In the genomic region with DNA sequence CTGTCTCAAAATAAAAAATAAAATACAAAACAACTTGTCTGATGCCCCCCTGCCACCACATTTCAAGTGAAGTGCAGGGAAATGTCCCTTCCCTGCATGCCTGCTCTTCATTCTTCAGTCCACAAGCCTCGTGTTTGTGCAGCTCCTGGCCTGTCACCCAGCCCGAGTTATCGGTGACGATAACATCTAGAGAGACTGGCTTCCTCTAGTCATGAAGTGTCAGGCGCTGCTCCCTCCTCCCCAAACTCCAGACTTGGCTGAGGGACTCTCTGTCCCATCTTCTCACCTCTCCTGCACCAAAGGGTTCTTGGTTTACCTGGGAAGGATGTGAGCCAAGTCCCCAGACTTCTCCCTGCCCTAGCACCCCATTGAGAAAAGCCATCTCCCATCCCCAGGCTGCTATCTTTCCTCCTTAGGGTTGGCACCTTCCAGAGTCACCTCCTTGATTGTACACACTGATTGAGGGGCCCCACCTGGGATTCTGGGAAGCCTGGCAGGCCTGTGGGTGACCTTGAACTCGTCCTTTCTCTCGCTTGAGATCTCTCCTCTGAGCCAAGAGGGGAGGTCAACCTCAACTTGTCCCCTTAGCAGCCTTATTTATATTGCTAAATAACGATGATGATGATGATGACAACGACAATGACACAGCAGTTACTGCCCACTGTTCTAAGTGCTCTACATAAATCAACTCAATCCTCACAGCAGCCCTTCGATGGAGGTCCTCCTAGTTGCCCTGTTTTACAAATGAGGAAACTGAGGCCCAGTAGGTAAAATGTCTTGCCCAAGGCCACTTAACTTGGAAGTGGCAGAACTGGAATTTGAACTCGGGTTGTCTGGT, we compare ENCODE assay signal across 1 cellular context.
TF ChIP-seq lines count a peak whose summit lies in the region.

No MANE protein-coding gene starts in this region.

TF ChIP-seq in K562, 482 proteins besides CTCF, POLR2A, EP300 and RAD21 (continued from another document and continues in another):
- TF ChIP-seq SLC30A9 (CRISPR knock-in tag; IDR thresholded peaks at IDR 0.05) = no peak
- TF ChIP-seq ATF7 (IDR thresholded peaks at IDR 0.05) = no peak; the same call in 1 of the 2 replicates
- no peak for TF ChIP-seq ZNF780A (CRISPR knock-in tag; IDR thresholded peaks at IDR 0.05)
- no peak for TF ChIP-seq MEF2A (IDR thresholded peaks at IDR 0.05; ENCODE audit: control insufficient read depth, low read depth, low read length)
- no peak for TF ChIP-seq ATF2 (CRISPR knock-in tag; IDR thresholded peaks at IDR 0.05)
- no peak for TF ChIP-seq IRF2 (CRISPR knock-in tag; IDR thresholded peaks at IDR 0.05)
- TF ChIP-seq C11orf30 (IDR thresholded peaks at IDR 0.05; ENCODE audit: low read depth) = peak; percentile 85
- TF ChIP-seq E2F5 (CRISPR knock-in tag; IDR thresholded peaks at IDR 0.05) = no peak
- no peak for TF ChIP-seq MTF1 (CRISPR knock-in tag; IDR thresholded peaks at IDR 0.05; ENCODE audit: borderline replicate concordance)
- TF ChIP-seq CBX1 (IDR thresholded peaks at IDR 0.05; ENCODE audit: low read depth) = no peak
- no peak for TF ChIP-seq SMARCC2 (IDR thresholded peaks at IDR 0.05; ENCODE audit: low read depth)
- peak; percentile 81; the same call in 1 of the 2 replicates for TF ChIP-seq ZNF263 (CRISPR knock-in tag; IDR thresholded peaks at IDR 0.05; ENCODE audit: borderline replicate concordance)
- no peak for TF ChIP-seq PATZ1 (CRISPR knock-in tag; IDR thresholded peaks at IDR 0.05; ENCODE audit: borderline replicate concordance)
- TF ChIP-seq, protein P1, sequence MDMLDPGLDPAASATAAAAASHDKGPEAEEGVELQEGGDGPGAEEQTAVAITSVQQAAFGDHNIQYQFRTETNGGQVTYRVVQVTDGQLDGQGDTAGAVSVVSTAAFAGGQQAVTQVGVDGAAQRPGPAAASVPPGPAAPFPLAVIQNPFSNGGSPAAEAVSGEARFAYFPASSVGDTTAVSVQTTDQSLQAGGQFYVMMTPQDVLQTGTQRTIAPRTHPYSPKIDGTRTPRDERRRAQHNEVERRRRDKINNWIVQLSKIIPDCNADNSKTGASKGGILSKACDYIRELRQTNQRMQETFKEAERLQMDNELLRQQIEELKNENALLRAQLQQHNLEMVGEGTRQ (CRISPR knock-in tag; IDR thresholded peaks at IDR 0.05) = no peak
- no peak for TF ChIP-seq ZNF311 (CRISPR knock-in tag; IDR thresholded peaks at IDR 0.05)
- no peak for TF ChIP-seq KAT7 (CRISPR knock-in tag; IDR thresholded peaks at IDR 0.05; ENCODE audit: borderline replicate concordance)
- no peak for TF ChIP-seq MBD2 (IDR thresholded peaks at IDR 0.05; ENCODE audit: borderline replicate concordance, low read depth)
- TF ChIP-seq KLF10 (CRISPR knock-in tag; IDR thresholded peaks at IDR 0.05) = no peak
- no peak for TF ChIP-seq BRCA1 (IDR thresholded peaks at IDR 0.05)
- TF ChIP-seq BRCA1 (CRISPR knock-in tag; IDR thresholded peaks at IDR 0.05) = no peak
- no peak for TF ChIP-seq CC2D1A (IDR thresholded peaks at IDR 0.05)
- no peak for TF ChIP-seq DMBX1 (CRISPR knock-in tag; IDR thresholded peaks at IDR 0.05; ENCODE audit: borderline replicate concordance)
- TF ChIP-seq NFATC3 (IDR thresholded peaks at IDR 0.05) = no peak
- TF ChIP-seq, protein P2, sequence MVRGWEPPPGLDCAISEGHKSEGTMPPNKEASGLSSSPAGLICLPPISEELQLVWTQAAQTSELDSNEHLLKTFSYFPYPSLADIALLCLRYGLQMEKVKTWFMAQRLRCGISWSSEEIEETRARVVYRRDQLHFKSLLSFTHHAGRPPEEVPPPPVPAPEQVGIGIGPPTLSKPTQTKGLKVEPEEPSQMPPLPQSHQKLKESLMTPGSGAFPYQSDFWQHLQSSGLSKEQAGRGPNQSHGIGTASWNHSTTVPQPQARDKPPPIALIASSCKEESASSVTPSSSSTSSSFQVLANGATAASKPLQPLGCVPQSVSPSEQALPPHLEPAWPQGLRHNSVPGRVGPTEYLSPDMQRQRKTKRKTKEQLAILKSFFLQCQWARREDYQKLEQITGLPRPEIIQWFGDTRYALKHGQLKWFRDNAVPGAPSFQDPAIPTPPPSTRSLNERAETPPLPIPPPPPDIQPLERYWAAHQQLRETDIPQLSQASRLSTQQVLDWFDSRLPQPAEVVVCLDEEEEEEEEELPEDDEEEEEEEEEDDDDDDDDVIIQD (CRISPR knock-in tag; IDR thresholded peaks at IDR 0.05) = no peak
- TF ChIP-seq HIVEP1 (CRISPR knock-in tag; IDR thresholded peaks at IDR 0.05) = no peak
- TF ChIP-seq FOXM1 (IDR thresholded peaks at IDR 0.05; ENCODE audit: low read depth) = no peak
- no peak for TF ChIP-seq FOXM1 (CRISPR knock-in tag; IDR thresholded peaks at IDR 0.05; ENCODE audit: low read depth)
- no peak for TF ChIP-seq IRF9 (tag; IDR thresholded peaks at IDR 0.05)
- TF ChIP-seq HDAC3 (IDR thresholded peaks at IDR 0.05; ENCODE audit: borderline replicate concordance, partially characterized antibody) = no peak
- TF ChIP-seq KHSRP (IDR thresholded peaks at IDR 0.05) = no peak
- TF ChIP-seq ZEB2 (IDR thresholded peaks at IDR 0.05) = no peak
- no peak for TF ChIP-seq ZNF717 (CRISPR knock-in tag; IDR thresholded peaks at IDR 0.05)
- TF ChIP-seq ESRRB (CRISPR knock-in tag; IDR thresholded peaks at IDR 0.05; ENCODE audit: borderline replicate concordance) = no peak
- no peak for TF ChIP-seq LCOR (CRISPR knock-in tag; IDR thresholded peaks at IDR 0.05)
- no peak for TF ChIP-seq COPS2 (conservative IDR thresholded peaks at IDR 0.05)
- no peak for TF ChIP-seq ETS2 (tag; IDR thresholded peaks at IDR 0.05; ENCODE audit: borderline replicate concordance, poor library complexity, severe bottlenecking)
- TF ChIP-seq, protein P3, sequence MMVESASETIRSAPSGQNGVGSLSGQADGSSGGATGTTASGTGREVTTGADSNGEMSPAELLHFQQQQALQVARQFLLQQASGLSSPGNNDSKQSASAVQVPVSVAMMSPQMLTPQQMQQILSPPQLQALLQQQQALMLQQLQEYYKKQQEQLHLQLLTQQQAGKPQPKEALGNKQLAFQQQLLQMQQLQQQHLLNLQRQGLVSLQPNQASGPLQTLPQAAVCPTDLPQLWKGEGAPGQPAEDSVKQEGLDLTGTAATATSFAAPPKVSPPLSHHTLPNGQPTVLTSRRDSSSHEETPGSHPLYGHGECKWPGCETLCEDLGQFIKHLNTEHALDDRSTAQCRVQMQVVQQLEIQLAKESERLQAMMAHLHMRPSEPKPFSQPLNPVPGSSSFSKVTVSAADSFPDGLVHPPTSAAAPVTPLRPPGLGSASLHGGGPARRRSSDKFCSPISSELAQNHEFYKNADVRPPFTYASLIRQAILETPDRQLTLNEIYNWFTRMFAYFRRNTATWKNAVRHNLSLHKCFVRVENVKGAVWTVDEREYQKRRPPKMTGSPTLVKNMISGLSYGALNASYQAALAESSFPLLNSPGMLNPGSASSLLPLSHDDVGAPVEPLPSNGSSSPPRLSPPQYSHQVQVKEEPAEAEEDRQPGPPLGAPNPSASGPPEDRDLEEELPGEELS (CRISPR knock-in tag; IDR thresholded peaks at IDR 0.05; ENCODE audit: borderline replicate concordance) = no peak
- TF ChIP-seq AFF1 (IDR thresholded peaks at IDR 0.05; ENCODE audit: low read depth in 1 of 2, partially characterized antibody in 2 of 2) = no peak
- TF ChIP-seq ETV1 (tag; conservative IDR thresholded peaks at IDR 0.05; ENCODE audit: low read depth) = 0 out of 2 replicates have a peak, but pooled peaks have one; percentile 13
- TF ChIP-seq TCF15 (CRISPR knock-in tag; IDR thresholded peaks at IDR 0.05) = no peak
- TF ChIP-seq EWSR1 (IDR thresholded peaks at IDR 0.05; ENCODE audit: borderline replicate concordance, low read depth, partially characterized antibody) = no peak
- peak; percentile 89 for TF ChIP-seq NFE2 (IDR thresholded peaks at IDR 0.05; ENCODE audit: low read depth)
- no peak for TF ChIP-seq PHF20 (IDR thresholded peaks at IDR 0.05; ENCODE audit: partially characterized antibody)
- TF ChIP-seq NR2C2 (CRISPR knock-in tag; IDR thresholded peaks at IDR 0.05) = no peak
- peak; percentile 41; the same call in 1 of the 2 replicates for TF ChIP-seq NR2C2 (tag; IDR thresholded peaks at IDR 0.05)
- no peak for TF ChIP-seq NFYB (IDR thresholded peaks at IDR 0.05; ENCODE audit: extremely low read depth, insufficient read length)
- TF ChIP-seq PREB (CRISPR knock-in tag; IDR thresholded peaks at IDR 0.05) = no peak
- TF ChIP-seq, protein P4, sequence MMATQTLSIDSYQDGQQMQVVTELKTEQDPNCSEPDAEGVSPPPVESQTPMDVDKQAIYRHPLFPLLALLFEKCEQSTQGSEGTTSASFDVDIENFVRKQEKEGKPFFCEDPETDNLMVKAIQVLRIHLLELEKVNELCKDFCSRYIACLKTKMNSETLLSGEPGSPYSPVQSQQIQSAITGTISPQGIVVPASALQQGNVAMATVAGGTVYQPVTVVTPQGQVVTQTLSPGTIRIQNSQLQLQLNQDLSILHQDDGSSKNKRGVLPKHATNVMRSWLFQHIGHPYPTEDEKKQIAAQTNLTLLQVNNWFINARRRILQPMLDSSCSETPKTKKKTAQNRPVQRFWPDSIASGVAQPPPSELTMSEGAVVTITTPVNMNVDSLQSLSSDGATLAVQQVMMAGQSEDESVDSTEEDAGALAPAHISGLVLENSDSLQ (IDR thresholded peaks at IDR 0.05) = peak; percentile 56; the same call in 1 of the 2 replicates
